ENCODE assay signal across 18 cellular contexts in genomic region chr3:167728631-167729335, GRCh38. TPM values are rescaled to one million over a fixed set of nuclear protein-coding genes. Genes with fewer than 3 reads are reported as not detected.
A peak's percentile ranks its signal among the peaks of the same experiment; 100 is the strongest.
DNase-seq lines count a peak whose midpoint lies in the region; ATAC-seq and TF ChIP-seq lines count a peak whose summit lies in the region.
"Had no signal": no experiment of that assay in that cellular context is flagged by ENCODE, and none has a peak within 500 bp of the region (broad histone marks: within the 10 kb centered on the region; RNA-seq: fewer than 3 reads in every experiment).

No MANE protein-coding gene starts in this region.

- TF ChIP-seq CTCF in right atrium auricular region (IDR thresholded peaks at IDR 0.05): no peak
- no peak for TF ChIP-seq CTCF in RWPE2 (IDR thresholded peaks at IDR 0.05; ENCODE audit: poor library complexity, severe bottlenecking)
- no peak for TF ChIP-seq CTCF in heart right ventricle (IDR thresholded peaks at IDR 0.05)

- H3K27ac ChIP-seq in right atrium auricular region (peak overlapping the region in 1 of 2 donors; percentile 37), RWPE2 (ENCODE audit: poor library complexity, severe bottlenecking) (no peak overlapping the region), heart right ventricle (peak overlapping the region in 7 of 10 donors; percentile 19 to 70 (median 52))
- H3K27ac ChIP-seq: right lobe of liver, thoracic aorta had no signal

- WGBS in heart right ventricle, 2 donors: 36 to 48% methylated on average over 3 of the region's 3 CpGs

- DNase-seq in Right ventricle myocardium inferior (ENCODE audit: missing footprints) (no peak), right atrium auricular region (ENCODE audit: low spot score) (no peak), RWPE2 (ENCODE audit: low spot score) (no peak), heart right ventricle (no peak), SHP77 (lab: John Stamatoyannopoulos, UW) (no peak), SIG-M5 treated with dmso at 0.1 percent for 504 hours (lab: John Stamatoyannopoulos, UW; ENCODE audit: unreplicated experiment) (no peak), NCI-H2171 (lab: John Stamatoyannopoulos, UW) (no peak)
- DNase-seq: activated B cell treated with CpG ODN at 0.5 μM for 24 hours; activated CD4-positive, alpha-beta memory T cell treated with anti-CD3 and anti-CD28 coated beads, Interleukin-2, amount 10 ng/mL, durations not matched to agents 7 days and 5 days; activated naive CD4-positive, alpha-beta T cell treated with anti-CD3 and anti-CD28 coated beads, Interleukin-2, amount 50 U/mL, for 16 hours; activated T-cell treated with anti-CD3 and anti-CD28 coated beads, Interleukin-2, amount 50 U/mL, for 24 hours; aorta; NCI-H1694; occipital lobe; right lobe of liver had no signal

- H3K4me3 ChIP-seq in right atrium auricular region (no peak overlapping the region), RWPE2 (ENCODE audit: severe bottlenecking) (no peak overlapping the region), heart right ventricle (no peak overlapping the region), skeletal muscle satellite cell (ENCODE audit: low read length) (no peak overlapping the region)
- H3K4me3 ChIP-seq: right lobe of liver, thoracic aorta had no signal

- H3K4me1 ChIP-seq in right atrium auricular region: peaks cover 0 to 50% of the 10 kb centered on the region in 2 donors
- peaks cover 34% of the 10 kb centered on the region for H3K4me1 ChIP-seq in RWPE2 (ENCODE audit: insufficient read depth, poor library complexity, severe bottlenecking)
- H3K4me1 ChIP-seq in heart right ventricle: peaks cover 0 to 94% (median 67%) of the 10 kb centered on the region in 9 donors
- H3K4me1 ChIP-seq in skeletal muscle satellite cell (ENCODE audit: control insufficient read depth, insufficient read depth, low read length): peaks cover 18% of the 10 kb centered on the region

- H3K4me2 ChIP-seq in skeletal muscle satellite cell (ENCODE audit: low read length): peak overlapping the region; percentile 3

- ATAC-seq in Right ventricle myocardium inferior (peak; percentile 78), RWPE2 (ENCODE audit: low read depth) (peak; percentile 11; the same call in 1 of the 3 replicates), heart right ventricle (peak in 6 of 8 donors; percentile 66 to 88 (median 78))
- ATAC-seq: right lobe of liver; stimulated activated memory B cell treated with anti-CD40 and anti-IgM and Interleukin-4, amounts not matched to agents 10 μg/mL and 1 μg/mL and 100 μg/mL, for 72 hours had no signal

- H3K36me3 ChIP-seq in right atrium auricular region (no peaks in the 10 kb centered on the region), RWPE2 (ENCODE audit: low read depth) (peaks cover 33% of the 10 kb centered on the region), heart right ventricle (peaks cover 0 to 11% (median 0%) of the 10 kb centered on the region in 9 donors), skeletal muscle satellite cell (ENCODE audit: insufficient read depth, low read length) (no peaks in the 10 kb centered on the region)
- H3K36me3 ChIP-seq: right lobe of liver, thoracic aorta had no signal

- no peak overlapping the region for H3K9ac ChIP-seq in skeletal muscle satellite cell (ENCODE audit: low read depth, low read length)

- H3K27me3 ChIP-seq in right atrium auricular region (no peaks in the 10 kb centered on the region), RWPE2 (ENCODE audit: insufficient read depth, poor library complexity, severe bottlenecking) (no peaks in the 10 kb centered on the region), heart right ventricle (no peaks in the 10 kb centered on the region), skeletal muscle satellite cell (ENCODE audit: control insufficient read depth, insufficient read depth, low read length) (no peaks in the 10 kb centered on the region)
- H3K27me3 ChIP-seq: right lobe of liver had no signal

- H3K9me3 ChIP-seq in right atrium auricular region: no peaks in the 10 kb centered on the region
- H3K9me3 ChIP-seq in RWPE2 (ENCODE audit: severe bottlenecking): no peaks in the 10 kb centered on the region
- no peaks in the 10 kb centered on the region for H3K9me3 ChIP-seq in heart right ventricle
- no peaks in the 10 kb centered on the region for H3K9me3 ChIP-seq in skeletal muscle satellite cell (replicated peaks; ENCODE audit: low read length)
- H3K9me3 ChIP-seq: right lobe of liver, thoracic aorta had no signal

- intact Hi-C loops in Right ventricle myocardium inferior (cut with DNase I): no loop called here
- intact Hi-C loops in heart right ventricle (cut with DNase I): no loop called here

RNA-seq across cellular contexts. Expression of gene PDCD10, which starts 5.9 kb away (rescaled TPM):
- 31.2 TPM for total RNA-seq in Right ventricle myocardium inferior
- 10 to 100 TPM; 31.8 to 40.5 TPM for total RNA-seq in right atrium auricular region
- total RNA-seq in heart right ventricle: 10 to 100 TPM; 28.3 to 44.3 (median 38.1) TPM
- 10 to 100 TPM; 12.8 to 46.6 TPM for polyA plus RNA-seq in heart right ventricle
- total RNA-seq in skeletal muscle satellite cell (2012; rRNA removed): 70.0 and 76.2 TPM in 2 replicates

RNA-seq across cellular contexts. Expression of gene SERPINI1, which starts 6.7 kb away (rescaled TPM):
- total RNA-seq in Right ventricle myocardium inferior: 4.6 TPM
- 1 to 10 TPM; 2.0 to 3.8 TPM for total RNA-seq in right atrium auricular region
- 10 to 100 TPM in 6 of 10 donors, 1 to 10 TPM in 4; 4.5 to 17.1 (median 11.3) TPM for total RNA-seq in heart right ventricle
- polyA plus RNA-seq in heart right ventricle: 1 to 10 TPM; 8.4 to 9.4 TPM
- total RNA-seq in skeletal muscle satellite cell (2012; rRNA removed): 3.0 and 3.5 TPM in 2 replicates

Comparison
In these comparisons a context has a peak if more than half of its experiments do, and no peak if none do; other contexts are left out.
1. ATAC-seq: peak in every context shown above with its lines; median percentile 78 in Right ventricle myocardium inferior; 78 in heart right ventricle; 11 in RWPE2.